In the genomic region with DNA sequence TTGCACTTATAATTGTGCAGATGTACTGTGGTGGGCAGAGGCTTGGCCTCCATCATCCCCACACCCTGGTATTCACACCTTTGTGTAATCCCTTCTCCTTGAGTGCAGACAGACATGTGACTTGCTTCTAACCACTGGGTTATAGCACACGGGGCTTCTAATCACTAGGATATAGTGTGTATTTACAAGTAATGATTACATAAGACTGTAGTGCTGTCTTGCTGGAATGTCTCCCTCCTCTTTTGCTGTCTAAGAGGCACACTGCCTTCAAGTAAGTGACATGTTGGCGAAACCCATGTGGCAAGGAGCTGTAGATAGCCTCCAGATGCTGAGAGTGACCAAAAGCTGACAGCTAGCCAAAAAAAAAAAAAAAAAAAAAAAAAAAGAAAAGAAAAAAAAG, we compare ENCODE assay signal across 14 cellular contexts.
DNase-seq lines count a peak whose midpoint lies in the region; ATAC-seq and TF ChIP-seq lines count a peak whose summit lies in the region.
"Had no signal": no experiment of that assay in that cellular context is flagged by ENCODE, and none has a peak within 500 bp of the region (broad histone marks: within the 10 kb centered on the region; RNA-seq: fewer than 3 reads in every experiment).

No MANE protein-coding gene starts in this region.

- no peak overlapping the region for H4K8ac ChIP-seq in mesendoderm (ENCODE audit: low read depth, low read length)

- H2AFZ ChIP-seq in ACC112 (ENCODE audit: low read length, unreplicated experiment): no peak overlapping the region

- H3K79me2 ChIP-seq in ACC112 (ENCODE audit: control insufficient read depth, insufficient read depth, low read length, unreplicated experiment) (no peaks in the 10 kb centered on the region), mesendoderm (ENCODE audit: control insufficient read depth, insufficient read depth, low read length) (no peaks in the 10 kb centered on the region)

- no peak overlapping the region for H3K4ac ChIP-seq in mesendoderm (ENCODE audit: low read depth, low read length)

- H3K4me2 ChIP-seq in mesendoderm (ENCODE audit: low read length): no peak overlapping the region

- WGBS in mesendoderm (ENCODE audit: extremely low coverage, insufficient coverage, low lambda C conversion rate): no CpG with 5 or more reads among the region's 2 CpGs

- H4K5ac ChIP-seq in mesendoderm (ENCODE audit: low read length): no peak overlapping the region

- no peaks in the 10 kb centered on the region for H3K9me3 ChIP-seq in RWPE2 (ENCODE audit: severe bottlenecking)
- no peaks in the 10 kb centered on the region for H3K9me3 ChIP-seq in effector memory CD4-positive, alpha-beta T cell (ENCODE audit: control insufficient read depth, low read length)
- no peaks in the 10 kb centered on the region for H3K9me3 ChIP-seq in uterus
- H3K9me3 ChIP-seq: Caco-2 had no signal

- intact Hi-C loops in uterus (cut with DNase I; ENCODE audit: low total_unique reads): no loop called here

- no peak for DNase-seq in RWPE2 (ENCODE audit: low spot score)
- peak; percentile 10 for DNase-seq in fibroblast of gingiva (ENCODE audit: low read depth)
- DNase-seq in mesendoderm: peak; percentile 25
- DNase-seq in effector memory CD4-positive, alpha-beta T cell: no peak
- no peak for DNase-seq in uterus
- DNase-seq in NCI-H2171 (lab: John Stamatoyannopoulos, UW): no peak
- DNase-seq: 8988T, AML-193, Caco-2, Kasumi-1, NCI-H1930, NCI-H510A had no signal

- H3K27me3 ChIP-seq in ACC112 (ENCODE audit: insufficient read depth, low read length): no peaks in the 10 kb centered on the region
- H3K27me3 ChIP-seq in RWPE2 (ENCODE audit: insufficient read depth, poor library complexity, severe bottlenecking): no peaks in the 10 kb centered on the region
- H3K27me3 ChIP-seq in mesendoderm (ENCODE audit: insufficient read depth, low read length, poor library complexity): no peaks in the 10 kb centered on the region
- H3K27me3 ChIP-seq in effector memory CD4-positive, alpha-beta T cell (replicated peaks; ENCODE audit: control insufficient read depth, insufficient read depth, low read length, poor library complexity, severe bottlenecking): no peaks in the 10 kb centered on the region
- H3K27me3 ChIP-seq in uterus: no peaks in the 10 kb centered on the region

- H3K23ac ChIP-seq in mesendoderm (ENCODE audit: low read length): no peak overlapping the region

- H2BK15ac ChIP-seq in mesendoderm (replicated peaks; ENCODE audit: low read depth): no peak overlapping the region

- no peak for TF ChIP-seq POLR2A in uterus (IDR thresholded peaks at IDR 0.05)

- no peaks in the 10 kb centered on the region for H3K79me1 ChIP-seq in mesendoderm (ENCODE audit: low read length)

- no peak overlapping the region for H3K9ac ChIP-seq in mesendoderm (ENCODE audit: low read length)

- H2BK120ac ChIP-seq in mesendoderm (ENCODE audit: low read depth, low read length): no peak overlapping the region

- H3K4me3 ChIP-seq in ACC112 (ENCODE audit: low read depth, low read length) (no peak overlapping the region), RWPE2 (ENCODE audit: severe bottlenecking) (no peak overlapping the region), mesendoderm (ENCODE audit: low read length) (no peak overlapping the region), uterus (no peak overlapping the region)
- H3K4me3 ChIP-seq in effector memory CD4-positive, alpha-beta T cell (ENCODE audit: insufficient read depth, low read depth, low read length, poor library complexity, severe bottlenecking): no peak overlapping the region

- H3K56ac ChIP-seq in mesendoderm (ENCODE audit: low read length): no peak overlapping the region

- H2AK5ac ChIP-seq in mesendoderm (ENCODE audit: low read length): no peak overlapping the region

- ATAC-seq in RWPE2 (ENCODE audit: low read depth): no peak
- ATAC-seq in HG02981 (IDR thresholded peaks at IDR 0.05; ENCODE audit: unreplicated experiment): no peak

- no peak for TF ChIP-seq CTCF in RWPE2 (IDR thresholded peaks at IDR 0.05; ENCODE audit: poor library complexity, severe bottlenecking)
- no peak for TF ChIP-seq CTCF in uterus (IDR thresholded peaks at IDR 0.05)

- H3K18ac ChIP-seq in mesendoderm (ENCODE audit: low read length): peak overlapping the region; percentile 88

- H3K4me1 ChIP-seq in ACC112 (ENCODE audit: control insufficient read depth, insufficient read depth, low read length, unreplicated experiment): peaks cover 68% of the 10 kb centered on the region
- H3K4me1 ChIP-seq in RWPE2 (ENCODE audit: insufficient read depth, poor library complexity, severe bottlenecking): peaks cover 34% of the 10 kb centered on the region
- peaks cover 10% of the 10 kb centered on the region for H3K4me1 ChIP-seq in mesendoderm (ENCODE audit: control insufficient read depth, low read depth, low read length)
- H3K4me1 ChIP-seq in effector memory CD4-positive, alpha-beta T cell (ENCODE audit: control insufficient read depth, insufficient read depth, low read length, poor library complexity, severe bottlenecking): no peaks in the 10 kb centered on the region
- no peaks in the 10 kb centered on the region for H3K4me1 ChIP-seq in uterus
- H3K4me1 ChIP-seq: Caco-2 had no signal

- H3K27ac ChIP-seq in ACC112 (ENCODE audit: low read depth, low read length) (peak overlapping the region; percentile 79; the same call in 1 of the 2 replicates), RWPE2 (ENCODE audit: poor library complexity, severe bottlenecking) (peak overlapping the region; percentile 68), mesendoderm (ENCODE audit: low read depth, low read length) (no peak overlapping the region), uterus (no peak overlapping the region)
- H3K27ac ChIP-seq in effector memory CD4-positive, alpha-beta T cell (ENCODE audit: insufficient read depth, low read length, poor library complexity, severe bottlenecking): no peak overlapping the region

- H3K36me3 ChIP-seq in ACC112 (ENCODE audit: insufficient read depth, low read length): no peaks in the 10 kb centered on the region
- no peaks in the 10 kb centered on the region for H3K36me3 ChIP-seq in RWPE2 (ENCODE audit: low read depth)
- no peaks in the 10 kb centered on the region for H3K36me3 ChIP-seq in mesendoderm (ENCODE audit: control insufficient read depth, insufficient read depth, low read length)
- no peaks in the 10 kb centered on the region for H3K36me3 ChIP-seq in effector memory CD4-positive, alpha-beta T cell (ENCODE audit: control insufficient read depth, insufficient read depth, low read length)
- H3K36me3 ChIP-seq in uterus: no peaks in the 10 kb centered on the region

- H2BK5ac ChIP-seq in mesendoderm (ENCODE audit: low read length): no peak overlapping the region

Comparison
In these comparisons a context has a peak if more than half of its experiments do, and no peak if none do; other contexts are left out.
1. H3K27ac ChIP-seq: peak in ACC112 (single experiment) and RWPE2 (single experiment); none in mesendoderm (single experiment), effector memory CD4-positive, alpha-beta T cell (single experiment) and uterus (0 of 2).
2. DNase-seq: peak in fibroblast of gingiva (single experiment) and mesendoderm (single experiment); none in RWPE2 (single experiment), effector memory CD4-positive, alpha-beta T cell (0 of 3), uterus (0 of 2) and NCI-H2171 (single experiment).